In genomic region chr2:65666156-65666725, GRCh38 we compare ENCODE assay signal across 8 cellular contexts.
A peak's percentile ranks its signal among the peaks of the same experiment; 100 is the strongest.
DNase-seq lines count a peak whose midpoint lies in the region; ATAC-seq and TF ChIP-seq lines count a peak whose summit lies in the region.

No MANE protein-coding gene starts in this region.

- H3K4me1 ChIP-seq in Peyer's patch = peaks cover 0 to 21% (median 0%) of the 10 kb centered on the region in 4 donors

- no peak overlapping the region for H3K27ac ChIP-seq in Peyer's patch

- H3K4me3 ChIP-seq in Peyer's patch = no peak overlapping the region

- DNase-seq in AG20443 (ENCODE audit: low spot score) (peak; percentile 49), retina (no peak), Peyer's patch (no peak), osteocyte (ENCODE audit: extremely low spot score, unreplicated experiment) (no peak), AML-193 (lab: John Stamatoyannopoulos, UW) (no peak)

- H3K36me3 ChIP-seq in Peyer's patch = no peaks in the 10 kb centered on the region

- no peak overlapping the region for H3K27ac Mint-ChIP-seq in activated T-helper 17 cell treated with anti-CD3 and anti-CD28 coated beads, Interleukin-2, amount 50 U/mL, for 72 hours
- H3K27ac Mint-ChIP-seq in osteocyte (ENCODE audit: unreplicated experiment) = no peak overlapping the region

- no peak overlapping the region for H3K4me3 Mint-ChIP-seq in activated T-helper 17 cell treated with anti-CD3 and anti-CD28 coated beads, Interleukin-2, amount 50 U/mL, for 72 hours
- H3K4me3 Mint-ChIP-seq in osteocyte (ENCODE audit: unreplicated experiment) = no peak overlapping the region

- no peaks in the 10 kb centered on the region for H3K36me3 Mint-ChIP-seq in activated T-helper 17 cell treated with anti-CD3 and anti-CD28 coated beads, Interleukin-2, amount 50 U/mL, for 72 hours (ENCODE audit: low read depth)
- H3K36me3 Mint-ChIP-seq in osteocyte (ENCODE audit: unreplicated experiment) = no peaks in the 10 kb centered on the region

- peaks cover 25% of the 10 kb centered on the region for H3K27me3 Mint-ChIP-seq in activated T-helper 17 cell treated with anti-CD3 and anti-CD28 coated beads, Interleukin-2, amount 50 U/mL, for 72 hours
- peaks cover 15% of the 10 kb centered on the region for H3K27me3 Mint-ChIP-seq in osteocyte (ENCODE audit: unreplicated experiment)

- peaks cover 0 to 7% (median 0%) of the 10 kb centered on the region in 4 donors for H3K9me3 ChIP-seq in Peyer's patch

- no peak for TF ChIP-seq CTCF in Peyer's patch (IDR thresholded peaks at IDR 0.05)
- no peak for TF ChIP-seq CTCF in osteocyte (IDR thresholded peaks at IDR 0.05)

- TF ChIP-seq POLR2A in Peyer's patch (IDR thresholded peaks at IDR 0.05) = no peak

- peaks cover 7% of the 10 kb centered on the region for H3K9me3 Mint-ChIP-seq in activated T-helper 17 cell treated with anti-CD3 and anti-CD28 coated beads, Interleukin-2, amount 50 U/mL, for 72 hours
- peaks cover 20% of the 10 kb centered on the region for H3K9me3 Mint-ChIP-seq in osteocyte (ENCODE audit: unreplicated experiment)

- ATAC-seq in GM19351 (IDR thresholded peaks at IDR 0.05; ENCODE audit: unreplicated experiment) = peak; percentile 100
- ATAC-seq in HG03103 (IDR thresholded peaks at IDR 0.05; ENCODE audit: low read depth, unreplicated experiment) = peak; percentile 97
- peak; percentile 52 for ATAC-seq in activated T-helper 17 cell treated with anti-CD3 and anti-CD28 coated beads, Interleukin-2, amount 50 U/mL, for 72 hours (replicated peaks)

- H3K4me1 Mint-ChIP-seq in activated T-helper 17 cell treated with anti-CD3 and anti-CD28 coated beads, Interleukin-2, amount 50 U/mL, for 72 hours = no peaks in the 10 kb centered on the region
- H3K4me1 Mint-ChIP-seq in osteocyte (ENCODE audit: unreplicated experiment) = no peaks in the 10 kb centered on the region

- H3K27me3 ChIP-seq in Peyer's patch = no peaks in the 10 kb centered on the region
